22 cellular contexts compared by ENCODE assay signal in genomic region chr9:136662326-136662655, GRCh38. TPM values are rescaled to one million over a fixed set of nuclear protein-coding genes. Genes with fewer than 3 reads are reported as not detected.
A peak's percentile ranks its signal among the peaks of the same experiment; 100 is the strongest.
DNase-seq lines count a peak whose midpoint lies in the region; ATAC-seq and TF ChIP-seq lines count a peak whose summit lies in the region.
"Had no signal": no experiment of that assay in that cellular context is flagged by ENCODE, and none has a peak within 500 bp of the region (broad histone marks: within the 10 kb centered on the region; RNA-seq: fewer than 3 reads in every experiment).

No MANE protein-coding gene starts in this region.

- intact Hi-C loops in transverse colon (cut with DNase I; ENCODE audit: low total_unique reads): no loop called here

- peaks cover 26% of the 10 kb centered on the region for H3K27me3 Mint-ChIP-seq in activated naive CD8-positive, alpha-beta T cell treated with anti-CD3 and anti-CD28 coated beads, Interleukin-2, amount 10 ng/mL, durations not matched to agents 7 days and 5 days
- H3K27me3 Mint-ChIP-seq in activated naive CD8-positive, alpha-beta T cell treated with anti-CD3 and anti-CD28 coated beads for 36 hours: peaks cover 37% of the 10 kb centered on the region

- H3K4me1 Mint-ChIP-seq in activated naive CD8-positive, alpha-beta T cell treated with anti-CD3 and anti-CD28 coated beads, Interleukin-2, amount 10 ng/mL, durations not matched to agents 7 days and 5 days: peaks cover 8% of the 10 kb centered on the region
- peaks cover 10% of the 10 kb centered on the region for H3K4me1 Mint-ChIP-seq in activated naive CD8-positive, alpha-beta T cell treated with anti-CD3 and anti-CD28 coated beads for 36 hours

- no peak for TF ChIP-seq CTCF in gastroesophageal sphincter (IDR thresholded peaks at IDR 0.05)
- TF ChIP-seq CTCF in transverse colon (IDR thresholded peaks at IDR 0.05): no peak

- H3K4me1 ChIP-seq in gastroesophageal sphincter (peaks cover 0 to 23% (median 5%) of the 10 kb centered on the region in 3 donors), mesodermal cell (ENCODE audit: control insufficient read depth, insufficient read depth, low read length, poor library complexity, severe bottlenecking) (peaks cover 22% of the 10 kb centered on the region), transverse colon (peaks cover 4 to 12% (median 6%) of the 10 kb centered on the region in 4 donors)
- H3K4me1 ChIP-seq: BE2C had no signal

- H3K27ac Mint-ChIP-seq in activated naive CD8-positive, alpha-beta T cell treated with anti-CD3 and anti-CD28 coated beads, Interleukin-2, amount 10 ng/mL, durations not matched to agents 7 days and 5 days: no peak overlapping the region
- no peak overlapping the region for H3K27ac Mint-ChIP-seq in activated naive CD8-positive, alpha-beta T cell treated with anti-CD3 and anti-CD28 coated beads for 36 hours
- H3K27ac Mint-ChIP-seq: stimulated activated effector memory CD8-positive, alpha-beta T cell treated with anti-CD3 and anti-CD28 coated beads, Interleukin-12 subunit alpha, Interleukin-12 subunit beta, amount 100 ng/mL, for 72 hours had no signal

- no peak overlapping the region for H3K4me3 Mint-ChIP-seq in activated naive CD8-positive, alpha-beta T cell treated with anti-CD3 and anti-CD28 coated beads, Interleukin-2, amount 10 ng/mL, durations not matched to agents 7 days and 5 days
- no peak overlapping the region for H3K4me3 Mint-ChIP-seq in activated naive CD8-positive, alpha-beta T cell treated with anti-CD3 and anti-CD28 coated beads for 36 hours
- H3K4me3 Mint-ChIP-seq: stimulated activated effector memory CD8-positive, alpha-beta T cell treated with anti-CD3 and anti-CD28 coated beads, Interleukin-12 subunit alpha, Interleukin-12 subunit beta, amount 100 ng/mL, for 72 hours had no signal

- H3K4me3 ChIP-seq in gastroesophageal sphincter: peak overlapping the region in 1 of 2 donors; percentile 57
- H3K4me3 ChIP-seq in mesodermal cell (ENCODE audit: extremely low read depth, insufficient read depth, low read length, poor library complexity, severe bottlenecking): no peak overlapping the region
- H3K4me3 ChIP-seq in transverse colon: peak overlapping the region in 1 of 4 donors; percentile 8
- H3K4me3 ChIP-seq: PC-9 had no signal

- H3K36me3 ChIP-seq in gastroesophageal sphincter: no peaks in the 10 kb centered on the region
- peaks cover 3% of the 10 kb centered on the region for H3K36me3 ChIP-seq in mesodermal cell (ENCODE audit: control insufficient read depth, insufficient read depth, low read length)
- H3K36me3 ChIP-seq in transverse colon: no peaks in the 10 kb centered on the region
- H3K36me3 ChIP-seq: ascending aorta, BE2C, neutrophil had no signal

- peak; percentile 39 for DNase-seq in activated naive CD8-positive, alpha-beta T cell treated with anti-CD3 and anti-CD28 coated beads, Interleukin-2, amount 10 ng/mL, durations not matched to agents 7 days and 5 days
- DNase-seq in activated naive CD8-positive, alpha-beta T cell treated with anti-CD3 and anti-CD28 coated beads for 36 hours: no peak
- DNase-seq in transverse colon: no peak
- DNase-seq in NCI-H1436 treated with DMSO at 0.1 percent for 48 hours (lab: John Stamatoyannopoulos, UW): no peak
- DNase-seq in retina: no peak
- DNase-seq in substantia nigra (lab: John Stamatoyannopoulos, UW): no peak
- DNase-seq: activated CD4-positive, alpha-beta T cell treated with anti-CD3 and anti-CD28 coated beads, Interleukin-2, amount 50 U/mL, for 4 hours; activated naive CD4-positive, alpha-beta T cell treated with Interleukin-2 at 50 U/mL for 16 hours; activated T-cell treated with anti-CD3 and anti-CD28 coated beads for 4 hours; BE2C; foreskin fibroblast; kidney glomerular epithelial cell; NCI-H1417 treated with DMSO at 0.1 percent for 48 hours; NCI-H774; PC-9; T-helper 2 cell had no signal

- H3K9me3 ChIP-seq in gastroesophageal sphincter (no peaks in the 10 kb centered on the region), mesodermal cell (ENCODE audit: control insufficient read depth, low read length) (no peaks in the 10 kb centered on the region), transverse colon (no peaks in the 10 kb centered on the region)
- H3K9me3 ChIP-seq: ascending aorta, BE2C, neutrophil had no signal

- peaks cover 97% of the 10 kb centered on the region for H3K27me3 ChIP-seq in gastroesophageal sphincter
- peaks cover 93% of the 10 kb centered on the region for H3K27me3 ChIP-seq in transverse colon

- no peak for TF ChIP-seq EP300 in gastroesophageal sphincter (IDR thresholded peaks at IDR 0.05)
- no peak for TF ChIP-seq EP300 in transverse colon (IDR thresholded peaks at IDR 0.05; ENCODE audit: low read depth)

- WGBS in gastroesophageal sphincter (ENCODE audit: low coverage in 1 of 2), 2 donors: no CpG with 5 or more reads among the region's 10 CpGs
- WGBS in mesodermal cell (ENCODE audit: insufficient coverage in 2 of 2), 2 experiments: 93 to 94% methylated on average over 8 of the region's 10 CpGs
- 55% methylated on average over 9 of the region's 10 CpGs; no CpG with 5 or more reads in 1 of the 2 donors for WGBS in transverse colon (ENCODE audit: low coverage in 1 of 2), 2 donors

- H3K27ac ChIP-seq in gastroesophageal sphincter (peak overlapping the region in 3 of 4 donors; percentile 65 to 72 (median 70)), mesodermal cell (ENCODE audit: low read depth, low read length, severe bottlenecking) (peak overlapping the region; percentile 41), transverse colon (peak overlapping the region; percentile 2 to 63 (median 49)), substantia nigra (ENCODE audit: low read depth, low read length, poor library complexity, severe bottlenecking) (no peak overlapping the region)
- H3K27ac ChIP-seq: 22Rv1, neutrophil, PC-9 had no signal

- no peak for TF ChIP-seq POLR2A in gastroesophageal sphincter (IDR thresholded peaks at IDR 0.05)
- no peak for TF ChIP-seq POLR2A in transverse colon (IDR thresholded peaks at IDR 0.05)

- no peak for ATAC-seq in activated naive CD8-positive, alpha-beta T cell treated with anti-CD3 and anti-CD28 coated beads, Interleukin-2, amount 10 ng/mL, durations not matched to agents 7 days and 5 days (ENCODE audit: low read depth)
- ATAC-seq in gastroesophageal sphincter: no peak
- ATAC-seq: stimulated activated effector memory CD8-positive, alpha-beta T cell treated with anti-CD3 and anti-CD28 coated beads, Interleukin-12 subunit alpha, Interleukin-12 subunit beta, amount 100 ng/mL, for 72 hours had no signal

- POLR2A ChIA-PET in activated naive CD8-positive, alpha-beta T cell treated with anti-CD3 and anti-CD28 coated beads, Interleukin-2, amount 10 ng/mL, durations not matched to agents 7 days and 5 days (lab: Charles Lee): interaction anchor here (1.5 to 1.8 kb wide), 2 partner anchors 25 to 66 kb away, joined by 4 to 6 read pairs; partner anchors contain the start of gene AGPAT2

- no peaks in the 10 kb centered on the region for H3K36me3 Mint-ChIP-seq in activated naive CD8-positive, alpha-beta T cell treated with anti-CD3 and anti-CD28 coated beads, Interleukin-2, amount 10 ng/mL, durations not matched to agents 7 days and 5 days
- no peaks in the 10 kb centered on the region for H3K36me3 Mint-ChIP-seq in activated naive CD8-positive, alpha-beta T cell treated with anti-CD3 and anti-CD28 coated beads for 36 hours
- H3K36me3 Mint-ChIP-seq: stimulated activated effector memory CD8-positive, alpha-beta T cell treated with anti-CD3 and anti-CD28 coated beads, Interleukin-12 subunit alpha, Interleukin-12 subunit beta, amount 100 ng/mL, for 72 hours had no signal

- in situ Hi-C loops in transverse colon (cut with MboI; ENCODE audit: low pct_ligation_motif_present in 1 of 4, low pct_unique_long_range_greater_than_20kb in 1 of 4, low sequenced_read_pairs in 3 of 4): no loop called here

- H3K9me3 Mint-ChIP-seq in activated naive CD8-positive, alpha-beta T cell treated with anti-CD3 and anti-CD28 coated beads, Interleukin-2, amount 10 ng/mL, durations not matched to agents 7 days and 5 days: no peaks in the 10 kb centered on the region
- H3K9me3 Mint-ChIP-seq in activated naive CD8-positive, alpha-beta T cell treated with anti-CD3 and anti-CD28 coated beads for 36 hours: no peaks in the 10 kb centered on the region
- H3K9me3 Mint-ChIP-seq: stimulated activated effector memory CD8-positive, alpha-beta T cell treated with anti-CD3 and anti-CD28 coated beads, Interleukin-12 subunit alpha, Interleukin-12 subunit beta, amount 100 ng/mL, for 72 hours had no signal

RNA-seq across cellular contexts. Expression of gene EGFL7, which starts 0.4 kb away (rescaled TPM):
- total RNA-seq in activated naive CD8-positive, alpha-beta T cell treated with anti-CD3 and anti-CD28 coated beads, Interleukin-2, amount 10 ng/mL, durations not matched to agents 7 days and 5 days: 1 to 10 TPM in 1 of 2 experiments, under 1 TPM in 1; 1.00 to 1.1 TPM
- total RNA-seq in activated naive CD8-positive, alpha-beta T cell treated with anti-CD3 and anti-CD28 coated beads for 36 hours: 1 to 10 TPM in 1 of 2 experiments, under 1 TPM in 1; 0.94 to 1.2 TPM
- total RNA-seq in gastroesophageal sphincter (10 to 100 TPM; 38.8 to 81.0 (median 56.4) TPM), transverse colon (10 to 100 TPM; 12.3 to 64.7 (median 33.6) TPM)
- 188 TPM for polyA plus RNA-seq in mesodermal cell (2013, experiment 1 of 2)
- 118 TPM for polyA plus RNA-seq in mesodermal cell (2013, experiment 2 of 2)

RNA-seq across cellular contexts. Expression of gene AGPAT2, which starts 25.0 kb away (rescaled TPM):
- 10 to 100 TPM; 21.6 to 24.8 TPM for total RNA-seq in activated naive CD8-positive, alpha-beta T cell treated with anti-CD3 and anti-CD28 coated beads, Interleukin-2, amount 10 ng/mL, durations not matched to agents 7 days and 5 days
- 10 to 100 TPM; 14.6 to 16.1 TPM for total RNA-seq in activated naive CD8-positive, alpha-beta T cell treated with anti-CD3 and anti-CD28 coated beads for 36 hours
- total RNA-seq in gastroesophageal sphincter (10 to 100 TPM; 28.8 to 43.6 (median 38.4) TPM), transverse colon (100 to 1,000 TPM; 245 to 441 (median 290) TPM)
- polyA plus RNA-seq in mesodermal cell (2013, experiment 1 of 2): 30.0 TPM
- polyA plus RNA-seq in mesodermal cell (2013, experiment 2 of 2): 23.8 TPM

RNA-seq across cellular contexts. Expression of gene DIPK1B, which starts 50.1 kb away (rescaled TPM):
- total RNA-seq in activated naive CD8-positive, alpha-beta T cell treated with anti-CD3 and anti-CD28 coated beads, Interleukin-2, amount 10 ng/mL, durations not matched to agents 7 days and 5 days: under 1 TPM in 1 of 2 experiments, not detected in 1; 0.11 TPM
- total RNA-seq in activated naive CD8-positive, alpha-beta T cell treated with anti-CD3 and anti-CD28 coated beads for 36 hours: under 1 TPM in 1 of 2 experiments, not detected in 1; 0.10 TPM
- total RNA-seq in gastroesophageal sphincter: 10 to 100 TPM in 2 of 4 donors, 1 to 10 TPM in 2; 7.8 to 24.4 (median 11.2) TPM
- polyA plus RNA-seq in mesodermal cell (2013, experiment 1 of 2): 89.9 TPM
- 67.3 TPM for polyA plus RNA-seq in mesodermal cell (2013, experiment 2 of 2)
- total RNA-seq in transverse colon: 10 to 100 TPM in 1 of 4 donors, 1 to 10 TPM in 3; 3.5 to 12.3 (median 3.9) TPM

Comparison
In these comparisons a context has a peak if more than half of its experiments do, and no peak if none do; other contexts are left out.
1. RNA of gene EGFL7, which starts 0.4 kb away (total RNA-seq): 38.8 to 81.0 TPM in gastroesophageal sphincter and 12.3 to 64.7 TPM in transverse colon; 0.94 to 1.2 TPM in activated naive CD8-positive, alpha-beta T cell treated with anti-CD3 and anti-CD28 coated beads for 36 hours and 1.00 to 1.1 TPM in activated naive CD8-positive, alpha-beta T cell treated with anti-CD3 and anti-CD28 coated beads, Interleukin-2, amount 10 ng/mL, durations not matched to agents 7 days and 5 days; every median in the first group is over 4 times any median in the second.
2. RNA of gene AGPAT2, which starts 25.0 kb away (total RNA-seq): 245 to 441 TPM in transverse colon; 28.8 to 43.6 TPM in gastroesophageal sphincter, 21.6 to 24.8 TPM in activated naive CD8-positive, alpha-beta T cell treated with anti-CD3 and anti-CD28 coated beads, Interleukin-2, amount 10 ng/mL, durations not matched to agents 7 days and 5 days and 14.6 to 16.1 TPM in activated naive CD8-positive, alpha-beta T cell treated with anti-CD3 and anti-CD28 coated beads for 36 hours; every median in the first group is over 4 times any median in the second.
3. RNA of gene DIPK1B, which starts 50.1 kb away (total RNA-seq): 7.8 to 24.4 TPM in gastroesophageal sphincter and 3.5 to 12.3 TPM in transverse colon; 0.11 TPM in activated naive CD8-positive, alpha-beta T cell treated with anti-CD3 and anti-CD28 coated beads, Interleukin-2, amount 10 ng/mL, durations not matched to agents 7 days and 5 days and 0.10 TPM in activated naive CD8-positive, alpha-beta T cell treated with anti-CD3 and anti-CD28 coated beads for 36 hours; every median in the first group is over 4 times any median in the second.